ENCODE assay signal across 8 cellular contexts in the genomic region with DNA sequence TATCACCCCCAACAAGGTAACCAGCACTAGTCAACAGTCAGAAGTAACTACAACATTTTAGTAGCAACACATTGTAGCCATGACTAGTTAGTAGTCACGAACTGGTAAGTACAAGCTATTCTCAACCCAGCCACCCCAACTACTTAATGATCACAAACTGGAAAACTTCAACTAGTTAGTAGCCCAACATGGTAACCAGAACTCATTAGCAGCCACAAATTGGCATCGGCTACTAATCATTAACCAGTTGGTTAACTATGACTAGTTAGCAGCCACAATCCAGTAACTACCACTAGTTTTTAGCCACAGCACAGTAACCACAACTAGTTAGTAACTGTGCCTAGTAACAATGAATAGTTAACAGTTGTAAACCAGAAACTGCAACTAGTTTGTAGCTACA.
"Had no signal": no experiment of that assay in that cellular context is flagged by ENCODE, and none has a peak within 500 bp of the region (broad histone marks: within the 10 kb centered on the region; RNA-seq: fewer than 3 reads in every experiment).

No MANE protein-coding gene starts in this region.

- H3K4me3 ChIP-seq: GM12878 had no signal

- ATAC-seq: GM12878 had no signal

- FAIRE-seq: G401.6, GM12878, GM12891, GM12892, GM18507, GM19239 had no signal

- DNase-seq: GDM1, GF-D8 had no signal
